ENCODE assay signal across 1 cellular context in genomic region chr16:77675464-77676324, GRCh38.
TF ChIP-seq lines count a peak whose summit lies in the region.

No MANE protein-coding gene starts in this region.

TF ChIP-seq in GM12878, 131 proteins besides CTCF, POLR2A, EP300 and RAD21 (continued from another document):
- no peak for TF ChIP-seq USF1 (IDR thresholded peaks at IDR 0.05; ENCODE audit: borderline replicate concordance, extremely low read length, insufficient read depth, low read depth, low read length)
